10 cellular contexts compared by ENCODE assay signal in genomic region chr4:56653461-56654237, GRCh38. TPM values are rescaled to one million over a fixed set of nuclear protein-coding genes. Genes with fewer than 3 reads are reported as not detected.
DNase-seq lines count a peak whose midpoint lies in the region; ATAC-seq and TF ChIP-seq lines count a peak whose summit lies in the region.
"Had no signal": no experiment of that assay in that cellular context is flagged by ENCODE, and none has a peak within 500 bp of the region (broad histone marks: within the 10 kb centered on the region; RNA-seq: fewer than 3 reads in every experiment).

No MANE protein-coding gene starts in this region.

- no peaks in the 10 kb centered on the region for H3K79me2 ChIP-seq in DND-41 (ENCODE audit: insufficient read depth, low read length)

- no peaks in the 10 kb centered on the region for H3K36me3 Mint-ChIP-seq in activated naive CD4-positive, alpha-beta T cell treated with anti-CD3 and anti-CD28 coated beads, Interleukin-2, amount 50 U/mL, for 24 hours
- no peaks in the 10 kb centered on the region for H3K36me3 Mint-ChIP-seq in nephron (ENCODE audit: low read depth)

- peaks cover 16% of the 10 kb centered on the region for H3K27me3 Mint-ChIP-seq in activated naive CD4-positive, alpha-beta T cell treated with anti-CD3 and anti-CD28 coated beads, Interleukin-2, amount 50 U/mL, for 24 hours
- H3K27me3 Mint-ChIP-seq in nephron (ENCODE audit: low read depth): peaks cover 46% of the 10 kb centered on the region

- H3K4me3 Mint-ChIP-seq in activated naive CD4-positive, alpha-beta T cell treated with anti-CD3 and anti-CD28 coated beads, Interleukin-2, amount 50 U/mL, for 24 hours: peak overlapping the region; percentile 90
- H3K4me3 Mint-ChIP-seq in nephron: peak overlapping the region; percentile 44 to 98 (median 95)

- H3K9me3 ChIP-seq in DND-41 (ENCODE audit: insufficient read depth, low read length, severe bottlenecking) (no peaks in the 10 kb centered on the region), suprapubic skin (no peaks in the 10 kb centered on the region), breast epithelium (no peaks in the 10 kb centered on the region)

- DNase-seq in DND-41: peak; percentile 42
- DNase-seq in Kasumi-1 (lab: John Stamatoyannopoulos, UW): peak; percentile 98 to 99
- no peak for DNase-seq in suprapubic skin (ENCODE audit: low spot score in 2 of 2)
- no peak for DNase-seq in breast epithelium (ENCODE audit: low spot score in 2 of 2)
- DNase-seq: cortex of kidney had no signal

- no peaks in the 10 kb centered on the region for H3K9me3 Mint-ChIP-seq in activated naive CD4-positive, alpha-beta T cell treated with anti-CD3 and anti-CD28 coated beads, Interleukin-2, amount 50 U/mL, for 24 hours
- no peaks in the 10 kb centered on the region for H3K9me3 Mint-ChIP-seq in nephron

- no peak overlapping the region for H3K4me3 ChIP-seq in DND-41 (ENCODE audit: low read depth in 1 of 2, low read length in 2 of 2)
- no peak overlapping the region for H3K4me3 ChIP-seq in suprapubic skin
- H3K4me3 ChIP-seq in breast epithelium: no peak overlapping the region

- H3K27ac ChIP-seq in DND-41 (ENCODE audit: low read length) (no peak overlapping the region), suprapubic skin (no peak overlapping the region), breast epithelium (peak overlapping the region in 1 of 2 donors; percentile 19)

- peak; percentile 80 for ATAC-seq in DND-41 (ENCODE audit: insufficient read depth, low read depth)
- no peak for ATAC-seq in HG03175 (IDR thresholded peaks at IDR 0.05; ENCODE audit: unreplicated experiment)
- ATAC-seq in GM19455 (IDR thresholded peaks at IDR 0.05; ENCODE audit: unreplicated experiment): no peak
- ATAC-seq: activated CD4-positive, CD25-positive, alpha-beta regulatory T cell treated with anti-CD3 and anti-CD28 coated beads, Interleukin-2, amount 50 U/mL, for 24 hours had no signal

- TF ChIP-seq CTCF in DND-41 (IDR thresholded peaks at IDR 0.05; ENCODE audit: borderline replicate concordance, extremely low read depth, low read length, poor library complexity, severe bottlenecking) (no peak), nephron (IDR thresholded peaks at IDR 0.05; ENCODE audit: unreplicated experiment in 3 of 3) (no peak), suprapubic skin (IDR thresholded peaks at IDR 0.05) (no peak), breast epithelium (IDR thresholded peaks at IDR 0.05) (no peak)

- H3K4me2 ChIP-seq in DND-41 (ENCODE audit: insufficient read depth, low read length): no peak overlapping the region

- intact Hi-C loops in breast epithelium (cut with DNase I; ENCODE audit: low total_unique reads): no loop called here

- H3K27ac Mint-ChIP-seq in activated naive CD4-positive, alpha-beta T cell treated with anti-CD3 and anti-CD28 coated beads, Interleukin-2, amount 50 U/mL, for 24 hours: no peak overlapping the region
- peak overlapping the region in 1 of 3 experiments; percentile 97 for H3K27ac Mint-ChIP-seq in nephron

- H3K36me3 ChIP-seq in DND-41 (ENCODE audit: insufficient read depth, low read length) (no peaks in the 10 kb centered on the region), suprapubic skin (peaks cover 7% of the 10 kb centered on the region), breast epithelium (no peaks in the 10 kb centered on the region)

- H3K27me3 ChIP-seq in DND-41 (ENCODE audit: insufficient read depth, low read length, poor library complexity) (no peaks in the 10 kb centered on the region), suprapubic skin (peaks cover 18% of the 10 kb centered on the region), breast epithelium (peaks cover 0 to 28% of the 10 kb centered on the region in 2 donors)

- no peak for TF ChIP-seq EP300 in suprapubic skin (IDR thresholded peaks at IDR 0.05)

- H3K9ac ChIP-seq in DND-41 (ENCODE audit: low read depth, low read length): no peak overlapping the region

- H2AFZ ChIP-seq in DND-41 (ENCODE audit: low read depth, low read length): no peak overlapping the region

- peaks cover 69% of the 10 kb centered on the region for H3K4me1 Mint-ChIP-seq in activated naive CD4-positive, alpha-beta T cell treated with anti-CD3 and anti-CD28 coated beads, Interleukin-2, amount 50 U/mL, for 24 hours
- peaks cover 62% of the 10 kb centered on the region for H3K4me1 Mint-ChIP-seq in nephron

- no peak for TF ChIP-seq POLR2A in suprapubic skin (IDR thresholded peaks at IDR 0.05)
- no peak for TF ChIP-seq POLR2A in breast epithelium (IDR thresholded peaks at IDR 0.05)

- no peaks in the 10 kb centered on the region for H4K20me1 ChIP-seq in DND-41 (ENCODE audit: insufficient read depth, low read length)

- WGBS in suprapubic skin: 33% methylated on average over 1 of the region's 1 CpG

- peaks cover 5% of the 10 kb centered on the region; the same call in 1 of the 2 replicates for H3K4me1 ChIP-seq in DND-41 (ENCODE audit: insufficient read depth, low read length)
- peaks cover 49% of the 10 kb centered on the region for H3K4me1 ChIP-seq in suprapubic skin
- H3K4me1 ChIP-seq in breast epithelium: peaks cover 0 to 5% of the 10 kb centered on the region in 2 donors

RNA-seq across cellular contexts. Expression of gene HOPX, which starts 27.4 kb away (rescaled TPM):
- 1,000 to 10,000 TPM in 3 of 4 donors, 100 to 1,000 TPM in 1; 405 to 1,883 (median 1,516) TPM for total RNA-seq in suprapubic skin
- 1 to 10 TPM; 3.8 to 9.8 (median 4.8) TPM for total RNA-seq in breast epithelium

Comparison
In these comparisons a context has a peak if more than half of its experiments do, and no peak if none do; other contexts are left out.
1. DNase-seq: peak in DND-41 (single experiment) and Kasumi-1 (2 of 2); none in suprapubic skin (0 of 2) and breast epithelium (0 of 2).
2. RNA of gene HOPX, which starts 27.4 kb away (total RNA-seq): 405 to 1,883 TPM in suprapubic skin; 3.8 to 9.8 TPM in breast epithelium; every median in the first group is over 10 times any median in the second.